ENCODE assay signal across 22 cellular contexts in the genomic region with DNA sequence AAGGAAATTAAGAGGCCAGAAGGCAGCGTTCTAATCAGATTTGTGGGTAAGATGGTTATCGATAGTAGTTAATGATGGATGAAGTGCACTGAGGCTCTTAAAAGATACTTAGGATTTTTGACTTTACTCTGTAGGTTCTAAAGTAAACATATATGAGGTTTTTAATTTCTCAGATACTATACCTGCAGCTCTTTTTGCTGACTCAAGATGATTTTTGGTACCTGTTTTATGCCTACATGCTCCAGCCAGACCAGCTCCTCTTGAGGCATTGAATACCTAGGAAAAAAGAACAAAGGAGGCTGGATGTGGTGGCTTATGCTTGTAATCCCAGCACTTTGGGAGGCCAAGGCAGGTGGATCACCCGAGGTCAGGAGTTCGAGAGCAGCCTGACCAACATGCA.
DNase-seq lines count a peak whose midpoint lies in the region; ATAC-seq, FAIRE-seq and TF ChIP-seq lines count a peak whose summit lies in the region.
"Had no signal": no experiment of that assay in that cellular context is flagged by ENCODE, and none has a peak within 500 bp of the region (broad histone marks: within the 10 kb centered on the region; RNA-seq: fewer than 3 reads in every experiment).

No MANE protein-coding gene starts in this region.

- H3K79me2 ChIP-seq in parathyroid adenoma (no peaks in the 10 kb centered on the region), GM23248 (ENCODE audit: insufficient read depth) (no peaks in the 10 kb centered on the region)

- H4K20me1 ChIP-seq in GM23248 (ENCODE audit: insufficient read depth), result no peaks in the 10 kb centered on the region
- H4K20me1 ChIP-seq: BLaER1 had no signal

- H3F3A ChIP-seq in GM23248 (ENCODE audit: insufficient read depth), result peaks cover 11% of the 10 kb centered on the region

- peak; percentile 70 for FAIRE-seq in D721Med (lab: Jason Lieb, UNC)
- FAIRE-seq: A204.1, GM12878, GM19239 had no signal

- no peak for ATAC-seq in esophagus mucosa
- ATAC-seq: GM12878, HCT116 had no signal

- intact Hi-C loops in vagina (cut with DNase I), result no loop called here

- no peaks in the 10 kb centered on the region for H3K36me3 ChIP-seq in parathyroid adenoma (ENCODE audit: control insufficient read depth, insufficient read depth, low read length)
- H3K36me3 ChIP-seq in vagina, result no peaks in the 10 kb centered on the region
- H3K36me3 ChIP-seq in H7 (replicated peaks; ENCODE audit: control insufficient read depth, insufficient read depth, low read length), result no peaks in the 10 kb centered on the region
- peaks cover 3% of the 10 kb centered on the region; the same call in 1 of the 2 replicates for H3K36me3 ChIP-seq in GM23248 (ENCODE audit: low read depth)

- DNase-seq in D721Med (ENCODE audit: insufficient read length, low spot score) (no peak), NCI-H82 (lab: John Stamatoyannopoulos, UW) (peak; percentile 93), vagina (ENCODE audit: extremely low spot score in 2 of 2) (no peak), H7 (no peak), GM23248 (no peak)
- DNase-seq: AML-193; Calu3; CD4-positive, alpha-beta memory T cell; DMS 273 treated with DMSO at 0.1 percent for 48 hours; DMS53; DND-41; EL; HFFc6 had no signal

- H3K9me3 ChIP-seq in parathyroid adenoma (ENCODE audit: control insufficient read depth, low read length) (no peaks in the 10 kb centered on the region), vagina (peaks cover 5% of the 10 kb centered on the region), GM23248 (ENCODE audit: low read depth) (no peaks in the 10 kb centered on the region)

- H3K27ac ChIP-seq in parathyroid adenoma (no peak overlapping the region), vagina (peak overlapping the region; percentile 4), GM23248 (no peak overlapping the region)
- H3K27ac ChIP-seq: BLaER1, HL-60, KMS-11 had no signal

- H2AFZ ChIP-seq in parathyroid adenoma (no peak overlapping the region), GM23248 (no peak overlapping the region)

- H3K27me3 ChIP-seq in parathyroid adenoma (ENCODE audit: control insufficient read depth, insufficient read depth, low read length) (no peaks in the 10 kb centered on the region), vagina (no peaks in the 10 kb centered on the region), H7 (ENCODE audit: control insufficient read depth, insufficient read depth, low read length) (no peaks in the 10 kb centered on the region), GM23248 (replicated peaks; ENCODE audit: insufficient read depth) (no peaks in the 10 kb centered on the region)
- H3K27me3 ChIP-seq: BLaER1 had no signal

- H3K4me3 ChIP-seq in parathyroid adenoma (ENCODE audit: low read depth, low read length) (no peak overlapping the region), vagina (no peak overlapping the region), H7 (ENCODE audit: insufficient read depth, low read depth, low read length) (no peak overlapping the region), GM23248 (no peak overlapping the region)
- H3K4me3 ChIP-seq: BLaER1, GM12878 had no signal

- in situ Hi-C loops in GM23248 (cut with MboI), result no loop called here

- H3K9ac ChIP-seq in parathyroid adenoma, result no peak overlapping the region
- no peak overlapping the region for H3K9ac ChIP-seq in GM23248
- H3K9ac ChIP-seq: BLaER1, KMS-11 had no signal

- 93 to 99% methylated on average over 4 of the region's 4 CpGs for WGBS in GM23248 (ENCODE audit: low coverage in 1 of 2, low lambda C conversion rate in 2 of 2, missing lambda C conversion rate in 2 of 2), 2 experiments

- no peak for TF ChIP-seq POLR2A in vagina (IDR thresholded peaks at IDR 0.05)

- H3K4me2 ChIP-seq in parathyroid adenoma (ENCODE audit: low read length) (peak overlapping the region; percentile 4), GM23248 (ENCODE audit: unreplicated experiment) (no peak overlapping the region)
- H3K4me2 ChIP-seq: BLaER1, KMS-11 had no signal

- H3K4me1 ChIP-seq in parathyroid adenoma (no peaks in the 10 kb centered on the region), vagina (peaks cover 16% of the 10 kb centered on the region), GM23248 (ENCODE audit: insufficient read depth) (peaks cover 12% of the 10 kb centered on the region)
- H3K4me1 ChIP-seq: BLaER1 had no signal

- no peaks in the 10 kb centered on the region for H3K9me2 ChIP-seq in GM23248 (ENCODE audit: insufficient read depth)

- TF ChIP-seq CTCF in D721Med (IDR thresholded peaks at IDR 0.05; ENCODE audit: insufficient read depth, missing control alignments) (no peak), parathyroid adenoma (IDR thresholded peaks at IDR 0.05) (no peak), vagina (IDR thresholded peaks at IDR 0.05) (no peak)
